19 cellular contexts compared by ENCODE assay signal in the genomic region with DNA sequence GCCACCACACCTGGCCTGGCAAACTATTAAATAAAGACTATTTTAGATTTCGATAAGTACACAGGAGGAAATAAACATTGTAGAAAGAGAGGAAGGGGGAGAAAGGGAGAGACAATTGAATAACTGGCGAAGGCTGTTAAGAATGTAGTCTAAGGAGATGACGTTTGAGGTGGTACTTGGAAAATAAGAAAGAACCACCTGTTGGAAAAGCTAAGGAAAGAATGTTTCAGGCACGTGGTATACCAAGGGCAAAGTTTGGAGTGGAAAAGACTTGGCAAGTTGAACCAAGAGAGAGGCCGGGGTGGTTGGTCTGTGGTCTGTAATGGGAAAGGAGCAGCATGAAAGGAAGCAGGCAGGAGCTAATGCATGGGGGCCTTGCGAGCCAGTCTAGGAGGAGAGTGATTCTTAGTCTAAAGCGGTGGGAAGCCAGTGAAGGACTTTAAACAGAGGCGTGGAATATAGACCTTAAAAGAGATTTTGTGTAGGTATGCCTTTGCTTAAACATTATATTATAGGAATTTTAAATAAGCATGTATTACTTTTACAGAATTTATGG. TPM values are rescaled to one million over a fixed set of nuclear protein-coding genes. Genes with fewer than 3 reads are reported as not detected.
"Had no signal": no experiment of that assay in that cellular context is flagged by ENCODE, and none has a peak within 500 bp of the region (broad histone marks: within the 10 kb centered on the region; RNA-seq: fewer than 3 reads in every experiment).

No MANE protein-coding gene starts in this region.

- DNase-seq: activated CD4-positive, alpha-beta T cell treated with anti-CD3 and anti-CD28 coated beads, Interleukin-2, amount 10 ng/mL, durations not matched to agents 7 days and 5 days; activated CD4-positive, CD25-positive, alpha-beta regulatory T cell treated with anti-CD3 and anti-CD28 coated beads, Interleukin-2, amount 50 U/mL, for 72 hours; activated effector memory CD4-positive, alpha-beta T cell treated with Interleukin-2 at 50 U/mL for 16 hours; activated naive CD4-positive, alpha-beta T cell treated with anti-CD3 and anti-CD28 coated beads, Interleukin-2, amount 10 ng/mL, durations not matched to agents 7 days and 5 days; activated naive CD8-positive, alpha-beta T cell treated with anti-CD3 and anti-CD28 coated beads, Interleukin-2, amount 50 U/mL, for 24 hours; activated T-cell treated with anti-CD3 and anti-CD28 coated beads, Interleukin-2, amount 50 U/mL, for 48 hours; cortex of kidney; erythroblast; foreskin fibroblast; kidney glomerular epithelial cell; left ventricle myocardium superior; midbrain; occipital lobe; right lobe of liver; stimulated activated CD4-positive, alpha-beta T cell treated with anti-CD3 and anti-CD28 coated beads, Interleukin-1b, Interleukin-23, amount 100 ng/mL, for 48 hours; stomach; uterus had no signal

- H3K27ac Mint-ChIP-seq: activated CD4-positive, alpha-beta T cell treated with anti-CD3 and anti-CD28 coated beads, Interleukin-2, amount 10 ng/mL, durations not matched to agents 7 days and 5 days; activated naive CD4-positive, alpha-beta T cell treated with anti-CD3 and anti-CD28 coated beads, Interleukin-2, amount 10 ng/mL, durations not matched to agents 7 days and 5 days; activated naive CD8-positive, alpha-beta T cell treated with anti-CD3 and anti-CD28 coated beads, Interleukin-2, amount 50 U/mL, for 24 hours had no signal

- ATAC-seq: activated naive CD8-positive, alpha-beta T cell treated with anti-CD3 and anti-CD28 coated beads, Interleukin-2, amount 50 U/mL, for 24 hours; left ventricle myocardium superior; right lobe of liver had no signal

- H3K4me3 Mint-ChIP-seq: activated CD4-positive, alpha-beta T cell treated with anti-CD3 and anti-CD28 coated beads, Interleukin-2, amount 10 ng/mL, durations not matched to agents 7 days and 5 days; activated naive CD4-positive, alpha-beta T cell treated with anti-CD3 and anti-CD28 coated beads, Interleukin-2, amount 10 ng/mL, durations not matched to agents 7 days and 5 days; activated naive CD8-positive, alpha-beta T cell treated with anti-CD3 and anti-CD28 coated beads, Interleukin-2, amount 50 U/mL, for 24 hours; nephron had no signal

- H3K9me3 Mint-ChIP-seq: activated CD4-positive, alpha-beta T cell treated with anti-CD3 and anti-CD28 coated beads, Interleukin-2, amount 10 ng/mL, durations not matched to agents 7 days and 5 days; activated naive CD4-positive, alpha-beta T cell treated with anti-CD3 and anti-CD28 coated beads, Interleukin-2, amount 10 ng/mL, durations not matched to agents 7 days and 5 days; activated naive CD8-positive, alpha-beta T cell treated with anti-CD3 and anti-CD28 coated beads, Interleukin-2, amount 50 U/mL, for 24 hours; nephron had no signal

- H3K4me1 Mint-ChIP-seq: nephron had no signal

- H3K27me3 Mint-ChIP-seq: activated CD4-positive, alpha-beta T cell treated with anti-CD3 and anti-CD28 coated beads, Interleukin-2, amount 10 ng/mL, durations not matched to agents 7 days and 5 days; activated naive CD4-positive, alpha-beta T cell treated with anti-CD3 and anti-CD28 coated beads, Interleukin-2, amount 10 ng/mL, durations not matched to agents 7 days and 5 days; activated naive CD8-positive, alpha-beta T cell treated with anti-CD3 and anti-CD28 coated beads, Interleukin-2, amount 50 U/mL, for 24 hours had no signal

RNA-seq across cellular contexts. Expression of gene CPED1, which starts 28.5 kb away (rescaled TPM):
- total RNA-seq: T-helper 2 cell treated with Interferon-gamma antibody and Interleukin-4, amounts not matched to agents 100 ng/mL and 5 ng/mL, for 36 hours had no signal
